In the genomic region with DNA sequence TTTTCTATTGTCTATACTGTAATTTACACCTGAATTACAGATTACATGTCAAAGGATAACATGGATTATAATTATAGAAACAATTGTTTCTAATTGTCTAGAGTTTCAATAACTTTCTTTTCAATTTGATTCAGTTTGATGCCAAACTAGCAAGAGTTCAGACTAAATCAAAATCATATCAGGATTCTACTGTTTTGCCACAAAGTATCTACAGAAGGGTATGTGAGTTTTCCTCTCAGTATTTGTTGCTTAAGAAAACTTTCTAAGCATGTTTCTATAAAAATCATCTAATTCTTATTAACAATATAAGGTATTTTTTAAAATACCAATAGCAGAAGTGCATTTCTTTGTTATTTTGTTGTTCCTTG, we compare ENCODE assay signal across 1 cellular context.
TF ChIP-seq lines count a peak whose summit lies in the region.

No MANE protein-coding gene starts in this region.

TF ChIP-seq in HepG2, 621 proteins besides CTCF, POLR2A, EP300 and RAD21 (continued from another document and continues in another):
- no peak for TF ChIP-seq TARDBP (CRISPR knock-in tag; IDR thresholded peaks at IDR 0.05)
- TF ChIP-seq, protein P1, sequence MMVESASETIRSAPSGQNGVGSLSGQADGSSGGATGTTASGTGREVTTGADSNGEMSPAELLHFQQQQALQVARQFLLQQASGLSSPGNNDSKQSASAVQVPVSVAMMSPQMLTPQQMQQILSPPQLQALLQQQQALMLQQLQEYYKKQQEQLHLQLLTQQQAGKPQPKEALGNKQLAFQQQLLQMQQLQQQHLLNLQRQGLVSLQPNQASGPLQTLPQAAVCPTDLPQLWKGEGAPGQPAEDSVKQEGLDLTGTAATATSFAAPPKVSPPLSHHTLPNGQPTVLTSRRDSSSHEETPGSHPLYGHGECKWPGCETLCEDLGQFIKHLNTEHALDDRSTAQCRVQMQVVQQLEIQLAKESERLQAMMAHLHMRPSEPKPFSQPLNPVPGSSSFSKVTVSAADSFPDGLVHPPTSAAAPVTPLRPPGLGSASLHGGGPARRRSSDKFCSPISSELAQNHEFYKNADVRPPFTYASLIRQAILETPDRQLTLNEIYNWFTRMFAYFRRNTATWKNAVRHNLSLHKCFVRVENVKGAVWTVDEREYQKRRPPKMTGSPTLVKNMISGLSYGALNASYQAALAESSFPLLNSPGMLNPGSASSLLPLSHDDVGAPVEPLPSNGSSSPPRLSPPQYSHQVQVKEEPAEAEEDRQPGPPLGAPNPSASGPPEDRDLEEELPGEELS (CRISPR knock-in tag; IDR thresholded peaks at IDR 0.05) = no peak
- no peak for TF ChIP-seq FOXM1 (CRISPR knock-in tag; IDR thresholded peaks at IDR 0.05)
- TF ChIP-seq SP4 (CRISPR knock-in tag; IDR thresholded peaks at IDR 0.05) = no peak
- no peak for TF ChIP-seq FOXA3 (CRISPR knock-in tag; IDR thresholded peaks at IDR 0.05)
- no peak for TF ChIP-seq RFXANK (CRISPR knock-in tag; IDR thresholded peaks at IDR 0.05)
- no peak for TF ChIP-seq SMAD9 (CRISPR knock-in tag; IDR thresholded peaks at IDR 0.05)
- no peak for TF ChIP-seq ZBTB8A (CRISPR knock-in tag; IDR thresholded peaks at IDR 0.05; ENCODE audit: borderline replicate concordance, low read depth)
- TF ChIP-seq, protein P2, sequence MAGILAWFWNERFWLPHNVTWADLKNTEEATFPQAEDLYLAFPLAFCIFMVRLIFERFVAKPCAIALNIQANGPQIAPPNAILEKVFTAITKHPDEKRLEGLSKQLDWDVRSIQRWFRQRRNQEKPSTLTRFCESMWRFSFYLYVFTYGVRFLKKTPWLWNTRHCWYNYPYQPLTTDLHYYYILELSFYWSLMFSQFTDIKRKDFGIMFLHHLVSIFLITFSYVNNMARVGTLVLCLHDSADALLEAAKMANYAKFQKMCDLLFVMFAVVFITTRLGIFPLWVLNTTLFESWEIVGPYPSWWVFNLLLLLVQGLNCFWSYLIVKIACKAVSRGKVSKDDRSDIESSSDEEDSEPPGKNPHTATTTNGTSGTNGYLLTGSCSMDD (CRISPR knock-in tag; IDR thresholded peaks at IDR 0.05) = no peak
- TF ChIP-seq PHF8 (CRISPR knock-in tag; IDR thresholded peaks at IDR 0.05) = no peak
- 0 out of 2 replicates have a peak, but pooled peaks have one; percentile 69 for TF ChIP-seq NCOA5 (CRISPR knock-in tag; IDR thresholded peaks at IDR 0.05)
- peak; percentile 30; the same call in 1 of the 2 replicates for TF ChIP-seq ZNF749 (CRISPR knock-in tag; IDR thresholded peaks at IDR 0.05; ENCODE audit: borderline replicate concordance)
- TF ChIP-seq, protein P3, sequence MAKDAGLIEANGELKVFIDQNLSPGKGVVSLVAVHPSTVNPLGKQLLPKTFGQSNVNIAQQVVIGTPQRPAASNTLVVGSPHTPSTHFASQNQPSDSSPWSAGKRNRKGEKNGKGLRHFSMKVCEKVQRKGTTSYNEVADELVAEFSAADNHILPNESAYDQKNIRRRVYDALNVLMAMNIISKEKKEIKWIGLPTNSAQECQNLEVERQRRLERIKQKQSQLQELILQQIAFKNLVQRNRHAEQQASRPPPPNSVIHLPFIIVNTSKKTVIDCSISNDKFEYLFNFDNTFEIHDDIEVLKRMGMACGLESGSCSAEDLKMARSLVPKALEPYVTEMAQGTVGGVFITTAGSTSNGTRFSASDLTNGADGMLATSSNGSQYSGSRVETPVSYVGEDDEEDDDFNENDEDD (CRISPR knock-in tag; IDR thresholded peaks at IDR 0.05; ENCODE audit: borderline replicate concordance) = no peak
- TF ChIP-seq ZSCAN21 (CRISPR knock-in tag; IDR thresholded peaks at IDR 0.05; ENCODE audit: borderline replicate concordance) = no peak
- TF ChIP-seq NFIC (IDR thresholded peaks at IDR 0.05; ENCODE audit: low read length) = peak; percentile 56; the same call in 1 of the 2 replicates
- TF ChIP-seq, protein P4, sequence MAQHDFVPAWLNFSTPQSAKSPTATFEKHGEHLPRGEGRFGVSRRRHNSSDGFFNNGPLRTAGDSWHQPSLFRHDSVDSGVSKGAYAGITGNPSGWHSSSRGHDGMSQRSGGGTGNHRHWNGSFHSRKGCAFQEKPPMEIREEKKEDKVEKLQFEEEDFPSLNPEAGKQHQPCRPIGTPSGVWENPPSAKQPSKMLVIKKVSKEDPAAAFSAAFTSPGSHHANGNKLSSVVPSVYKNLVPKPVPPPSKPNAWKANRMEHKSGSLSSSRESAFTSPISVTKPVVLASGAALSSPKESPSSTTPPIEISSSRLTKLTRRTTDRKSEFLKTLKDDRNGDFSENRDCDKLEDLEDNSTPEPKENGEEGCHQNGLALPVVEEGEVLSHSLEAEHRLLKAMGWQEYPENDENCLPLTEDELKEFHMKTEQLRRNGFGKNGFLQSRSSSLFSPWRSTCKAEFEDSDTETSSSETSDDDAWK (CRISPR knock-in tag; IDR thresholded peaks at IDR 0.05) = no peak
- TF ChIP-seq, protein P5, sequence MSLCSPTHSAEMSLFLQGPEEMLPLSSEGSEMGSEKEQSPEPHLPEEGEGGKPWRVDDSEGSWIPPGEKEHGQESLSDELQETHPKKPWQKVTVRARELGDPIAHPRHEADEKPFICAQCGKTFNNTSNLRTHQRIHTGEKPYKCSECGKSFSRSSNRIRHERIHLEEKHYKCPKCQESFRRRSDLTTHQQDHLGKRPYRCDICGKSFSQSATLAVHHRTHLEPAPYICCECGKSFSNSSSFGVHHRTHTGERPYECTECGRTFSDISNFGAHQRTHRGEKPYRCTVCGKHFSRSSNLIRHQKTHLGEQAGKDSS (CRISPR knock-in tag; IDR thresholded peaks at IDR 0.05; ENCODE audit: borderline replicate concordance, low read depth) = no peak
- no peak for TF ChIP-seq ZNF619 (CRISPR knock-in tag; IDR thresholded peaks at IDR 0.05)
- TF ChIP-seq, protein P6, sequence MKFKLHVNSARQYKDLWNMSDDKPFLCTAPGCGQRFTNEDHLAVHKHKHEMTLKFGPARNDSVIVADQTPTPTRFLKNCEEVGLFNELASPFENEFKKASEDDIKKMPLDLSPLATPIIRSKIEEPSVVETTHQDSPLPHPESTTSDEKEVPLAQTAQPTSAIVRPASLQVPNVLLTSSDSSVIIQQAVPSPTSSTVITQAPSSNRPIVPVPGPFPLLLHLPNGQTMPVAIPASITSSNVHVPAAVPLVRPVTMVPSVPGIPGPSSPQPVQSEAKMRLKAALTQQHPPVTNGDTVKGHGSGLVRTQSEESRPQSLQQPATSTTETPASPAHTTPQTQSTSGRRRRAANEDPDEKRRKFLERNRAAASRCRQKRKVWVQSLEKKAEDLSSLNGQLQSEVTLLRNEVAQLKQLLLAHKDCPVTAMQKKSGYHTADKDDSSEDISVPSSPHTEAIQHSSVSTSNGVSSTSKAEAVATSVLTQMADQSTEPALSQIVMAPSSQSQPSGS (CRISPR knock-in tag; IDR thresholded peaks at IDR 0.05) = no peak
- no peak for TF ChIP-seq ARNT (IDR thresholded peaks at IDR 0.05)
- TF ChIP-seq CREB1 (IDR thresholded peaks at IDR 0.05) = no peak
- TF ChIP-seq CREB1 (CRISPR knock-in tag; IDR thresholded peaks at IDR 0.05) = no peak; the same call in 1 of the 2 replicates
- no peak for TF ChIP-seq ATAD3A (CRISPR knock-in tag; IDR thresholded peaks at IDR 0.05)
- no peak for TF ChIP-seq SMYD3 (CRISPR knock-in tag; IDR thresholded peaks at IDR 0.05)
- TF ChIP-seq MEIS2 (CRISPR knock-in tag; IDR thresholded peaks at IDR 0.05) = no peak
- TF ChIP-seq, protein P7, sequence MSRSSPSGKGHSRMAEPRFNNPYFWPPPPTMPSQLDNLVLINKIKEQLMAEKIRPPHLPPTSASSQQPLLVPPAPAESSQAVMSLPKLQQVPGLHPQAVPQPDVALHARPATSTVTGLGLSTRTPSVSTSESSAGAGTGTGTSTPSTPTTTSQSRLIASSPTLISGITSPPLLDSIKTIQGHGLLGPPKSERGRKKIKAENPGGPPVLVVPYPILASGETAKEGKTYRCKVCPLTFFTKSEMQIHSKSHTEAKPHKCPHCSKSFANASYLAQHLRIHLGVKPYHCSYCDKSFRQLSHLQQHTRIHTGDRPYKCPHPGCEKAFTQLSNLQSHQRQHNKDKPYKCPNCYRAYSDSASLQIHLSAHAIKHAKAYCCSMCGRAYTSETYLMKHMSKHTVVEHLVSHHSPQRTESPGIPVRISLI (CRISPR knock-in tag; IDR thresholded peaks at IDR 0.05; ENCODE audit: borderline replicate concordance) = no peak
- no peak for TF ChIP-seq ZNF607 (CRISPR knock-in tag; IDR thresholded peaks at IDR 0.05; ENCODE audit: borderline replicate concordance)
- TF ChIP-seq TOE1 (CRISPR knock-in tag; IDR thresholded peaks at IDR 0.05) = peak; percentile 5; the same call in 1 of the 2 replicates
- TF ChIP-seq SATB2 (CRISPR knock-in tag; IDR thresholded peaks at IDR 0.05) = no peak
- no peak for TF ChIP-seq IRX3 (CRISPR knock-in tag; IDR thresholded peaks at IDR 0.05; ENCODE audit: borderline replicate concordance, low read depth)
- TF ChIP-seq, protein P8, sequence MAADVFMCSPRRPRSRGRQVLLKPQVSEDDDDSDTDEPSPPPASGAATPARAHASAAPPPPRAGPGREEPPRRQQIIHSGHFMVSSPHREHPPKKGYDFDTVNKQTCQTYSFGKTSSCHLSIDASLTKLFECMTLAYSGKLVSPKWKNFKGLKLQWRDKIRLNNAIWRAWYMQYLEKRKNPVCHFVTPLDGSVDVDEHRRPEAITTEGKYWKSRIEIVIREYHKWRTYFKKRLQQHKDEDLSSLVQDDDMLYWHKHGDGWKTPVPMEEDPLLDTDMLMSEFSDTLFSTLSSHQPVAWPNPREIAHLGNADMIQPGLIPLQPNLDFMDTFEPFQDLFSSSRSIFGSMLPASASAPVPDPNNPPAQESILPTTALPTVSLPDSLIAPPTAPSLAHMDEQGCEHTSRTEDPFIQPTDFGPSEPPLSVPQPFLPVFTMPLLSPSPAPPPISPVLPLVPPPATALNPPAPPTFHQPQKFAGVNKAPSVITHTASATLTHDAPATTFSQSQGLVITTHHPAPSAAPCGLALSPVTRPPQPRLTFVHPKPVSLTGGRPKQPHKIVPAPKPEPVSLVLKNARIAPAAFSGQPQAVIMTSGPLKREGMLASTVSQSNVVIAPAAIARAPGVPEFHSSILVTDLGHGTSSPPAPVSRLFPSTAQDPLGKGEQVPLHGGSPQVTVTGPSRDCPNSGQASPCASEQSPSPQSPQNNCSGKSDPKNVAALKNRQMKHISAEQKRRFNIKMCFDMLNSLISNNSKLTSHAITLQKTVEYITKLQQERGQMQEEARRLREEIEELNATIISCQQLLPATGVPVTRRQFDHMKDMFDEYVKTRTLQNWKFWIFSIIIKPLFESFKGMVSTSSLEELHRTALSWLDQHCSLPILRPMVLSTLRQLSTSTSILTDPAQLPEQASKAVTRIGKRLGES (CRISPR knock-in tag; IDR thresholded peaks at IDR 0.05; ENCODE audit: borderline replicate concordance) = no peak
- TF ChIP-seq ZNF446 (CRISPR knock-in tag; IDR thresholded peaks at IDR 0.05) = no peak
- no peak for TF ChIP-seq ZSCAN31 (CRISPR knock-in tag; IDR thresholded peaks at IDR 0.05; ENCODE audit: low read depth)
- no peak for TF ChIP-seq ZNF839 (CRISPR knock-in tag; IDR thresholded peaks at IDR 0.05; ENCODE audit: borderline replicate concordance)
- TF ChIP-seq, protein P9, sequence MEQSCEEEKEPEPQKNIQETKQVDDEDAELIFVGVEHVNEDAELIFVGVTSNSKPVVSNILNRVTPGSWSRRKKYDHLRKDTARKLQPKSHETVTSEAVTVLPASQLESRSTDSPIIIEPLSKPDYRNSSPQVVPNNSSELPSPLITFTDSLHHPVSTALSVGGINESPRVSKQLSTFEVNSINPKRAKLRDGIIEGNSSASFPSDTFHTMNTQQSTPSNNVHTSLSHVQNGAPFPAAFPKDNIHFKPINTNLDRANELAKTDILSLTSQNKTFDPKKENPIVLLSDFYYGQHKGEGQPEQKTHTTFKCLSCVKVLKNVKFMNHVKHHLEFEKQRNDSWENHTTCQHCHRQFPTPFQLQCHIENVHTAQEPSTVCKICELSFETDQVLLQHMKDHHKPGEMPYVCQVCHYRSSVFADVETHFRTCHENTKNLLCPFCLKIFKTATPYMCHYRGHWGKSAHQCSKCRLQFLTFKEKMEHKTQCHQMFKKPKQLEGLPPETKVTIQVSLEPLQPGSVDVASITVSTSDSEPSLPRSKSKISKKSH (CRISPR knock-in tag; IDR thresholded peaks at IDR 0.05; ENCODE audit: borderline replicate concordance) = no peak
- 0 out of 2 replicates have a peak, but pooled peaks have one; percentile 4 for TF ChIP-seq MED1 (CRISPR knock-in tag; IDR thresholded peaks at IDR 0.05)
- TF ChIP-seq ZNF441 (CRISPR knock-in tag; IDR thresholded peaks at IDR 0.05; ENCODE audit: borderline replicate concordance) = no peak
- TF ChIP-seq, protein P10, sequence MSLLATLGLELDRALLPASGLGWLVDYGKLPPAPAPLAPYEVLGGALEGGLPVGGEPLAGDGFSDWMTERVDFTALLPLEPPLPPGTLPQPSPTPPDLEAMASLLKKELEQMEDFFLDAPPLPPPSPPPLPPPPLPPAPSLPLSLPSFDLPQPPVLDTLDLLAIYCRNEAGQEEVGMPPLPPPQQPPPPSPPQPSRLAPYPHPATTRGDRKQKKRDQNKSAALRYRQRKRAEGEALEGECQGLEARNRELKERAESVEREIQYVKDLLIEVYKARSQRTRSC (CRISPR knock-in tag; IDR thresholded peaks at IDR 0.05; ENCODE audit: low read depth) = no peak
- 0 out of 2 replicates have a peak, but pooled peaks have one; percentile 7 for TF ChIP-seq MXD4 (CRISPR knock-in tag; IDR thresholded peaks at IDR 0.05)
- TF ChIP-seq HCFC1 (IDR thresholded peaks at IDR 0.05; ENCODE audit: low read depth, low read length) = no peak
- no peak for TF ChIP-seq KAT2B (IDR thresholded peaks at IDR 0.05; ENCODE audit: borderline replicate concordance, low read depth, low read length)
- TF ChIP-seq KLF9 (CRISPR knock-in tag; IDR thresholded peaks at IDR 0.05; ENCODE audit: low read depth) = peak; percentile 13; the same call in 1 of the 2 replicates
- TF ChIP-seq, protein P11, sequence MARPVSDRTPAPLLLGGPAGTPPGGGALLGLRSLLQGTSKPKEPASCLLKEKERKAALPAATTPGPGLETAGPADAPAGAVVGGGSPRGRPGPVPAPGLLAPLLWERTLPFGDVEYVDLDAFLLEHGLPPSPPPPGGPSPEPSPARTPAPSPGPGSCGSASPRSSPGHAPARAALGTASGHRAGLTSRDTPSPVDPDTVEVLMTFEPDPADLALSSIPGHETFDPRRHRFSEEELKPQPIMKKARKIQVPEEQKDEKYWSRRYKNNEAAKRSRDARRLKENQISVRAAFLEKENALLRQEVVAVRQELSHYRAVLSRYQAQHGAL (CRISPR knock-in tag; IDR thresholded peaks at IDR 0.05; ENCODE audit: not compliant biosample characterization) = peak; percentile 5
